In genomic region chr19:5957132-5957531, GRCh38 we compare ENCODE assay signal across 15 cellular contexts. TPM values are rescaled to one million over a fixed set of nuclear protein-coding genes. Genes with fewer than 3 reads are reported as not detected.
DNase-seq lines count a peak whose midpoint lies in the region; ATAC-seq, FAIRE-seq and TF ChIP-seq lines count a peak whose summit lies in the region.
"Had no signal": no experiment of that assay in that cellular context is flagged by ENCODE, and none has a peak within 500 bp of the region (broad histone marks: within the 10 kb centered on the region; RNA-seq: fewer than 3 reads in every experiment).

No MANE protein-coding gene starts in this region.

- no peaks in the 10 kb centered on the region for H3K9me3 ChIP-seq in HepG2 (ENCODE audit: low read length)
- no peaks in the 10 kb centered on the region for H3K9me3 ChIP-seq in right lobe of liver

- no peak for TF ChIP-seq POLR2A in HepG2 (IDR thresholded peaks at IDR 0.05; ENCODE audit: insufficient read depth in 1 of 2, low read depth in 2 of 2, low read length in 2 of 2)
- no peak for TF ChIP-seq POLR2A in right lobe of liver (IDR thresholded peaks at IDR 0.05)

- in situ Hi-C loops in HepG2 (cut with HindIII; ENCODE audit: extremely low pct_ligation_motif_present, low pct_unique_long_range_greater_than_20kb): no loop called here

- ATAC-seq in HepG2 (no peak), right lobe of liver (no peak), HG03378 (IDR thresholded peaks at IDR 0.05; ENCODE audit: unreplicated experiment) (no peak), GM18502 (IDR thresholded peaks at IDR 0.05; ENCODE audit: poor library complexity, unreplicated experiment) (no peak)
- ATAC-seq: stimulated activated naive CD8-positive, alpha-beta T cell treated with anti-CD3 and anti-CD28 coated beads, Interleukin-15, Interleukin-2, amounts not matched to agents 100 U/mL and 50 U/mL, for 24 hours had no signal

- no peak for FAIRE-seq in HepG2 (lab: Jason Lieb, UNC)

- TF ChIP-seq EP300 in HepG2 (IDR thresholded peaks at IDR 0.05; ENCODE audit: low read depth in 2 of 2, low read length in 2 of 2) (no peak), HepG2 (CRISPR knock-in tag; IDR thresholded peaks at IDR 0.05; ENCODE audit: borderline replicate concordance) (no peak)

- peaks cover 93% of the 10 kb centered on the region for H3K79me2 ChIP-seq in HepG2 (ENCODE audit: insufficient read depth, low read length)

- WGBS in HepG2 (ENCODE audit: low lambda C conversion rate): 77% methylated on average over 10 of the region's 10 CpGs
- WGBS in right lobe of liver (ENCODE audit: insufficient coverage, low coverage, low lambda C conversion rate, missing lambda C conversion rate): 73% methylated on average over 8 of the region's 10 CpGs

- intact Hi-C loops in HepG2 (cut with micrococcal nuclease; ENCODE audit: unreplicated experiment) (no loop called here), right lobe of liver (cut with DNase I) (no loop called here)

- no peak overlapping the region for H3K27ac ChIP-seq in HepG2 (ENCODE audit: extremely low read length, insufficient read depth, low read length)
- H3K27ac ChIP-seq in right lobe of liver: no peak overlapping the region
- H3K27ac ChIP-seq: coronary artery, HL-60 had no signal

- peak overlapping the region; percentile 16; the same call in 1 of the 2 replicates for H3K4me2 ChIP-seq in HepG2 (ENCODE audit: low read depth, low read length)

- no peak overlapping the region for H2AFZ ChIP-seq in HepG2 (ENCODE audit: low read length)

- TF ChIP-seq CTCF in HepG2 (CRISPR knock-in tag; IDR thresholded peaks at IDR 0.05): no peak
- no peak for TF ChIP-seq CTCF in right lobe of liver (IDR thresholded peaks at IDR 0.05)
- TF ChIP-seq CTCF in fibroblast of mammary gland (conservative IDR thresholded peaks at IDR 0.05; ENCODE audit: control insufficient read depth, insufficient read depth, low read depth, low read length): no peak

- H4K20me1 ChIP-seq in HepG2 (ENCODE audit: insufficient read depth, low read length): peaks cover 5% of the 10 kb centered on the region; the same call in 1 of the 2 replicates

- no peak overlapping the region for H3K9ac ChIP-seq in HepG2 (ENCODE audit: insufficient read depth, low read depth, low read length)

- no peaks in the 10 kb centered on the region for H3K27me3 ChIP-seq in HepG2 (ENCODE audit: control insufficient read depth in 1 of 2, insufficient read depth in 2 of 2, low read length in 2 of 2)
- H3K27me3 ChIP-seq in right lobe of liver: no peaks in the 10 kb centered on the region

- CTCF ChIA-PET in HepG2 (lab: Yijun Ruan, JAX; ENCODE audit: low intra/inter-chr PET ratio, low total read pairs): no interaction called here

- no peak for TF ChIP-seq RAD21 in HepG2 (CRISPR knock-in tag; IDR thresholded peaks at IDR 0.05)

- H3K4me3 ChIP-seq in HepG2 (replicated peaks in 1 of 3; ENCODE audit: insufficient read depth in 1 of 3, low read depth in 2 of 3, low read length in 3 of 3) (no peak overlapping the region), right lobe of liver (no peak overlapping the region), fibroblast of mammary gland (ENCODE audit: control insufficient read depth, low read depth, low read length) (no peak overlapping the region)
- H3K4me3 ChIP-seq: coronary artery had no signal

- H3K36me3 ChIP-seq in HepG2 (replicated peaks in 1 of 2; ENCODE audit: control insufficient read depth in 1 of 2, insufficient read depth in 2 of 2, low read length in 2 of 2): peaks cover 7% of the 10 kb centered on the region in 2 experiments; a peak in 2 of 5 replicates
- no peaks in the 10 kb centered on the region for H3K36me3 ChIP-seq in right lobe of liver

- POLR2A ChIA-PET in HepG2 (lab: Yijun Ruan, JAX): interaction anchor here (3.4 kb wide), 1 partner anchor 53 kb away, joined by 13 read pairs; the partner anchor contains the start of genes NDUFA11 and VMAC

- no peak for DNase-seq in HepG2 (ENCODE audit: low spot score)
- DNase-seq in right lobe of liver: no peak
- DNase-seq in NCI-H774 (lab: John Stamatoyannopoulos, UW): peak; percentile 28
- DNase-seq in fibroblast of mammary gland (ENCODE audit: low read depth): peak; percentile 37
- no peak for DNase-seq in DMS 273 treated with DMSO at 0.1 percent for 48 hours (lab: John Stamatoyannopoulos, UW)
- no peak for DNase-seq in activated CD4-positive, alpha-beta T cell treated with anti-CD3 and anti-CD28 coated beads for 48 hours
- DNase-seq: activated CD4-positive, alpha-beta T cell treated with anti-CD3 and anti-CD28 coated beads, Interleukin-2, amount 50 U/mL, for 48 hours; activated naive CD4-positive, alpha-beta T cell treated with anti-CD3 and anti-CD28 coated beads, Interleukin-2, amount 10 ng/mL, durations not matched to agents 7 days and 5 days; AML-193; stimulated activated CD4-positive, alpha-beta T cell treated with anti-CD3 and anti-CD28 coated beads, Interleukin-4, amount 100 ng/mL, for 4 hours; stimulated activated naive CD8-positive, alpha-beta T cell treated with anti-CD3 and anti-CD28 coated beads, Interleukin-15, Interleukin-2, amounts not matched to agents 100 U/mL and 50 U/mL, for 24 hours had no signal

- no TSS peak for BruUV-seq in HepG2 (replicated peaks; lab: Mats Ljungman, UMichigan)

- H3K4me1 ChIP-seq in HepG2 (ENCODE audit: insufficient read depth, low read length) (peaks cover 100% of the 10 kb centered on the region), right lobe of liver (peaks cover 0 to 74% (median 31%) of the 10 kb centered on the region in 4 donors)

RNA-seq across cellular contexts. Expression of gene RANBP3, which starts 20.8 kb away (rescaled TPM):
- 37.2 and 39.5 TPM in 2 replicates for total RNA-seq in HepG2 (2016; rRNA removed; fragmentation: Illumina TruSeq; extraction: Trizol)
- total RNA-seq in HepG2 (2016; cell fraction: cytosol; rRNA removed; fragmentation: Illumina TruSeq; extraction: Trizol; ENCODE audit: low read depth): 15.1 and 18.2 TPM in 2 replicates
- 27.1 and 40.8 TPM in 2 replicates for total RNA-seq in HepG2 (2016; cell fraction: insoluble cytoplasmic fraction; rRNA removed; fragmentation: Illumina TruSeq; extraction: Trizol)
- 19.4 and 20.4 TPM in 2 replicates for total RNA-seq in HepG2 (2016; cell fraction: membrane; rRNA removed; fragmentation: Illumina TruSeq; extraction: Trizol)
- total RNA-seq in HepG2 (2016; cell fraction: nucleus; rRNA removed; fragmentation: Illumina TruSeq; extraction: Trizol): 47.7 and 56.8 TPM in 2 replicates
- 149 and 151 TPM in 2 replicates for polyA plus RNA-seq in HepG2 (2011; rRNA removed)
- 91.7 and 149 TPM in 2 replicates for polyA plus RNA-seq in HepG2 (2011; cell fraction: cytosol; rRNA removed)
- polyA plus RNA-seq in HepG2 (2011; cell fraction: nucleus; rRNA removed): 233 and 293 TPM in 2 replicates
- 62.1 and 64.6 TPM in 2 replicates for polyA plus RNA-seq in HepG2 (2012)
- 10.3 and 11.7 TPM in 2 replicates for polyA plus RNA-seq in HepG2 (2016; cell fraction: cytosol; fragmentation: Illumina TruSeq; extraction: Trizol; ENCODE audit: low read depth)
- polyA plus RNA-seq in HepG2 (2016; cell fraction: insoluble cytoplasmic fraction; fragmentation: Illumina TruSeq; extraction: Trizol; ENCODE audit: low read depth): 53.5 and 62.0 TPM in 2 replicates
- 18.2 and 24.3 TPM in 2 replicates for polyA plus RNA-seq in HepG2 (2016; cell fraction: membrane; fragmentation: Illumina TruSeq; extraction: Trizol; ENCODE audit: low read depth)
- 127 and 170 TPM in 2 replicates for polyA plus RNA-seq in HepG2 (2016; cell fraction: nucleus; fragmentation: Illumina TruSeq; extraction: Trizol; ENCODE audit: insufficient read depth, low read depth)
- polyA minus RNA-seq in HepG2 (2011; rRNA and poly(A)+ RNA removed; ENCODE audit: low replicate concordance): 43.2 and 193 TPM in 2 replicates
- 76.9 and 86.6 TPM in 2 replicates for polyA minus RNA-seq in HepG2 (2011; cell fraction: cytosol; rRNA and poly(A)+ RNA removed)
- polyA minus RNA-seq in HepG2 (2011; cell fraction: nucleus; rRNA and poly(A)+ RNA removed): 74.3 and 80.3 TPM in 2 replicates
- 10 to 100 TPM; 21.7 to 49.5 (median 24.5) TPM for total RNA-seq in right lobe of liver

RNA-seq across cellular contexts. Expression of gene CAPS, which starts 43.1 kb away (rescaled TPM):
- 1.7 and 3.1 TPM in 2 replicates for total RNA-seq in HepG2 (2016; rRNA removed; fragmentation: Illumina TruSeq; extraction: Trizol)
- 0.40 and 0.53 TPM in 2 replicates for total RNA-seq in HepG2 (2016; cell fraction: cytosol; rRNA removed; fragmentation: Illumina TruSeq; extraction: Trizol; ENCODE audit: low read depth)
- total RNA-seq in HepG2 (2016; cell fraction: insoluble cytoplasmic fraction; rRNA removed; fragmentation: Illumina TruSeq; extraction: Trizol): 1.1 and 3.0 TPM in 2 replicates
- 1.2 and 1.4 TPM in 2 replicates for total RNA-seq in HepG2 (2016; cell fraction: membrane; rRNA removed; fragmentation: Illumina TruSeq; extraction: Trizol)
- total RNA-seq in HepG2 (2016; cell fraction: nucleus; rRNA removed; fragmentation: Illumina TruSeq; extraction: Trizol): 2.6 and 2.9 TPM in 2 replicates
- polyA plus RNA-seq in HepG2 (2011; rRNA removed): 3.1 and 4.5 TPM in 2 replicates
- 2.9 and 3.5 TPM in 2 replicates for polyA plus RNA-seq in HepG2 (2011; cell fraction: cytosol; rRNA removed)
- 19.5 and 22.9 TPM in 2 replicates for polyA plus RNA-seq in HepG2 (2011; cell fraction: nucleus; rRNA removed)
- 1.8 and 1.9 TPM in 2 replicates for polyA plus RNA-seq in HepG2 (2012)
- polyA plus RNA-seq in HepG2 (2016; cell fraction: cytosol; fragmentation: Illumina TruSeq; extraction: Trizol; ENCODE audit: low read depth): 0.40 and 0.43 TPM in 2 replicates
- 1.1 and 1.4 TPM in 2 replicates for polyA plus RNA-seq in HepG2 (2016; cell fraction: insoluble cytoplasmic fraction; fragmentation: Illumina TruSeq; extraction: Trizol; ENCODE audit: low read depth)
- 0.61 and 0.87 TPM in 2 replicates for polyA plus RNA-seq in HepG2 (2016; cell fraction: membrane; fragmentation: Illumina TruSeq; extraction: Trizol; ENCODE audit: low read depth)
- polyA plus RNA-seq in HepG2 (2016; cell fraction: nucleus; fragmentation: Illumina TruSeq; extraction: Trizol; ENCODE audit: insufficient read depth, low read depth): 10.1 and 13.8 TPM in 2 replicates
- polyA minus RNA-seq in HepG2 (2011; rRNA and poly(A)+ RNA removed; ENCODE audit: low replicate concordance): 0.28 and 3.1 TPM in 2 replicates
- 0.40 and 1.1 TPM in 2 replicates for polyA minus RNA-seq in HepG2 (2011; cell fraction: cytosol; rRNA and poly(A)+ RNA removed)
- 3.0 and 3.1 TPM in 2 replicates for polyA minus RNA-seq in HepG2 (2011; cell fraction: nucleus; rRNA and poly(A)+ RNA removed)
- total RNA-seq in right lobe of liver: 1 to 10 TPM; 1.1 to 7.9 (median 5.0) TPM

RNA-seq across cellular contexts. Expression of gene VMAC, which starts 52.5 kb away (rescaled TPM):
- total RNA-seq in HepG2 (2016; rRNA removed; fragmentation: Illumina TruSeq; extraction: Trizol) (1.2 and 2.4 TPM in 2 replicates), right lobe of liver (1 to 10 TPM; 1.7 to 3.9 (median 2.8) TPM)
- total RNA-seq in HepG2 (2016; cell fraction: cytosol; rRNA removed; fragmentation: Illumina TruSeq; extraction: Trizol; ENCODE audit: low read depth): 1.2 and 2.0 TPM in 2 replicates
- 1.1 and 2.6 TPM in 2 replicates for total RNA-seq in HepG2 (2016; cell fraction: insoluble cytoplasmic fraction; rRNA removed; fragmentation: Illumina TruSeq; extraction: Trizol)
- 1.6 and 2.0 TPM in 2 replicates for total RNA-seq in HepG2 (2016; cell fraction: membrane; rRNA removed; fragmentation: Illumina TruSeq; extraction: Trizol)
- total RNA-seq in HepG2 (2016; cell fraction: nucleus; rRNA removed; fragmentation: Illumina TruSeq; extraction: Trizol): 2.4 and 2.8 TPM in 2 replicates
- 2.4 and 3.1 TPM in 2 replicates for polyA plus RNA-seq in HepG2 (2011; rRNA removed)
- polyA plus RNA-seq in HepG2 (2011; cell fraction: cytosol; rRNA removed): 1.3 and 1.9 TPM in 2 replicates
- 12.9 and 13.7 TPM in 2 replicates for polyA plus RNA-seq in HepG2 (2011; cell fraction: nucleus; rRNA removed)
- polyA plus RNA-seq in HepG2 (2012): 0.61 and 1.0 TPM in 2 replicates
- 0.49 and 0.65 TPM in 2 replicates for polyA plus RNA-seq in HepG2 (2016; cell fraction: cytosol; fragmentation: Illumina TruSeq; extraction: Trizol; ENCODE audit: low read depth)
- 0.78 and 1.4 TPM in 2 replicates for polyA plus RNA-seq in HepG2 (2016; cell fraction: insoluble cytoplasmic fraction; fragmentation: Illumina TruSeq; extraction: Trizol; ENCODE audit: low read depth)
- polyA plus RNA-seq in HepG2 (2016; cell fraction: membrane; fragmentation: Illumina TruSeq; extraction: Trizol; ENCODE audit: low read depth): 0.82 and 0.91 TPM in 2 replicates
- polyA plus RNA-seq in HepG2 (2016; cell fraction: nucleus; fragmentation: Illumina TruSeq; extraction: Trizol; ENCODE audit: insufficient read depth, low read depth): 4.8 and 5.0 TPM in 2 replicates
- 0.33 and 2.8 TPM in 2 replicates for polyA minus RNA-seq in HepG2 (2011; rRNA and poly(A)+ RNA removed; ENCODE audit: low replicate concordance)
- polyA minus RNA-seq in HepG2 (2011; cell fraction: cytosol; rRNA and poly(A)+ RNA removed): 0.59 and 1.2 TPM in 2 replicates
- polyA minus RNA-seq in HepG2 (2011; cell fraction: nucleus; rRNA and poly(A)+ RNA removed): 3.7 and 4.2 TPM in 2 replicates

RNA-seq across cellular contexts. Expression of gene NDUFA11, which starts 53.5 kb away (rescaled TPM):
- total RNA-seq in HepG2 (2016; rRNA removed; fragmentation: Illumina TruSeq; extraction: Trizol) (378 and 396 TPM in 2 replicates), right lobe of liver (100 to 1,000 TPM; 108 to 161 (median 157) TPM)
- 206 and 277 TPM in 2 replicates for total RNA-seq in HepG2 (2016; cell fraction: cytosol; rRNA removed; fragmentation: Illumina TruSeq; extraction: Trizol; ENCODE audit: low read depth)
- 384 and 456 TPM in 2 replicates for total RNA-seq in HepG2 (2016; cell fraction: insoluble cytoplasmic fraction; rRNA removed; fragmentation: Illumina TruSeq; extraction: Trizol)
- 192 and 280 TPM in 2 replicates for total RNA-seq in HepG2 (2016; cell fraction: membrane; rRNA removed; fragmentation: Illumina TruSeq; extraction: Trizol)
- total RNA-seq in HepG2 (2016; cell fraction: nucleus; rRNA removed; fragmentation: Illumina TruSeq; extraction: Trizol): 124 and 130 TPM in 2 replicates
- 286 and 302 TPM in 2 replicates for polyA plus RNA-seq in HepG2 (2011; rRNA removed)
- 407 and 879 TPM in 2 replicates for polyA plus RNA-seq in HepG2 (2011; cell fraction: cytosol; rRNA removed)
- polyA plus RNA-seq in HepG2 (2011; cell fraction: nucleus; rRNA removed): 341 and 384 TPM in 2 replicates
- 182 and 188 TPM in 2 replicates for polyA plus RNA-seq in HepG2 (2012)
- 245 and 314 TPM in 2 replicates for polyA plus RNA-seq in HepG2 (2016; cell fraction: cytosol; fragmentation: Illumina TruSeq; extraction: Trizol; ENCODE audit: low read depth)
- 420 and 459 TPM in 2 replicates for polyA plus RNA-seq in HepG2 (2016; cell fraction: insoluble cytoplasmic fraction; fragmentation: Illumina TruSeq; extraction: Trizol; ENCODE audit: low read depth)
- 204 and 246 TPM in 2 replicates for polyA plus RNA-seq in HepG2 (2016; cell fraction: membrane; fragmentation: Illumina TruSeq; extraction: Trizol; ENCODE audit: low read depth)
- polyA plus RNA-seq in HepG2 (2016; cell fraction: nucleus; fragmentation: Illumina TruSeq; extraction: Trizol; ENCODE audit: insufficient read depth, low read depth): 232 and 235 TPM in 2 replicates
- 32.1 and 88.3 TPM in 2 replicates for polyA minus RNA-seq in HepG2 (2011; rRNA and poly(A)+ RNA removed; ENCODE audit: low replicate concordance)
- 38.6 and 41.0 TPM in 2 replicates for polyA minus RNA-seq in HepG2 (2011; cell fraction: cytosol; rRNA and poly(A)+ RNA removed)
- polyA minus RNA-seq in HepG2 (2011; cell fraction: nucleus; rRNA and poly(A)+ RNA removed): 16.5 and 21.2 TPM in 2 replicates

Comparison
In these comparisons a context has a peak if more than half of its experiments do, and no peak if none do; other contexts are left out.
1. DNase-seq: peak in NCI-H774 (single experiment) and fibroblast of mammary gland (single experiment); none in HepG2 (single experiment), right lobe of liver (0 of 3), DMS 273 treated with DMSO at 0.1 percent for 48 hours (single experiment) and activated CD4-positive, alpha-beta T cell treated with anti-CD3 and anti-CD28 coated beads for 48 hours (single experiment).